ENCODE assay signal across 8 cellular contexts in the genomic region with DNA sequence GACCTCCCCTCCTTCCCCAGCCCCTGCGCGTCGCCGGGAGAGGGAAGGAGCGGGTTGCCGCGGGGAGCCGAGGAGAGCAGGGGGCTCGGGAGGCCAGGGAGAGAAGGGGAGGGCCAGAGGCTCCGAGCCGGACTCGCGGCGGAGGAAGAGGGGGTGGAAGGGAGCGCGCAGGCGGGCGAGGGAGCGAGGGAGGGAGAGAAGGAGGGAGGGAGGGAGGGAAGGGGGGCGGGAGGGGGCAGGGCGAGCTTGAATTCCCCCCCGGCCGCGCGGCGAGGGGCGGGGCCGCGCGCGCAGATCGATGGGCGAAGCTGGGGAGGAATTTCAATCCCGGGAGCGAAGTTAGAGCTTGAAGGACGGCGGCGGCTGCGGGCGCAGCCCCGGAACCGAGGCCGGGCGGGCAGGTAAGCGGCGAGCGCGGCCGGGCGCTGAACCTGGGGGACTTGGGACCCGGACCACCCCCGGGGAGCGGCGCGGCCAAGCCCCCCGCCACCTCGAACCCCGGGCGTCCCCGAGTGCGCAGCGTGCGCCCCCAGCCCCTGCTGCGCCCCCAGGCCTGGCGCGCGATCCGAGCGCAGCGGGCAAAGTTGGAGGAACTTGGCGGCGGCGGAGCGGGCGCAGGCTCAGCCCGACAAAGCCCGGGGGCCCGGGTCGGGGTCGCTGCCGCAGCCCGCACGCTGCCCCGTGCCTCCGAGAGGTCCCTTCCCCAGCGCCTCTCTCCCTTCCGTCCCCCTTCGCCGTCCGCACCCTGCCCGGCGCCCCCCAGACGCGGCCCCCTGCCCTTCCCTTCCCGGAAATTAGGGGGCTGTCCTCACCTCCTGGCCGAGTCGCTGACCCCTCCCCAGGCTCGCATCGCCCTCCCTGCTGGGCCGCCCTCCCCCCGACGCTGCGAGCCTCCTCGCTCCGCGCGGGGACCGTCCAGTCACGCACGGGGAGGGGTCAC. TPM values are rescaled to one million over a fixed set of nuclear protein-coding genes. Genes with fewer than 3 reads are reported as not detected.
A peak's percentile ranks its signal among the peaks of the same experiment; 100 is the strongest.
DNase-seq lines count a peak whose midpoint lies in the region; ATAC-seq, FAIRE-seq and TF ChIP-seq lines count a peak whose summit lies in the region.

A gene (plus strand): TSS at position 324 of the 940 bp plus-strand sequence. CDS start 74,320 bp downstream, outside the sequence.

- H3K4me1 ChIP-seq in A549 (peaks cover 27% of the 10 kb centered on the region), body of pancreas (peaks cover 42% of the 10 kb centered on the region), liver (ENCODE audit: control insufficient read depth in 4 of 4, insufficient read depth in 4 of 4, low read length in 3 of 4) (peaks cover 26 to 63% (median 34%) of the 10 kb centered on the region in 4 donors)

- H3K4me3 ChIP-seq in A549 = peak within 1 kb of the TSS; percentile 55
- peak within 1 kb of the TSS; percentile 67 for H3K4me3 ChIP-seq in H7 (ENCODE audit: insufficient read depth, low read depth, low read length)
- H3K4me3 ChIP-seq in body of pancreas = no peak within 1 kb of the TSS
- H3K4me3 ChIP-seq in liver (ENCODE audit: low read depth in 1 of 3, low read length in 3 of 3) = peak within 1 kb of the TSS in 2 of 3 donors; percentile 64 to 71

- H3K9me3 ChIP-seq in A549 (no peaks in the 10 kb centered on the region), body of pancreas (no peaks in the 10 kb centered on the region), liver (ENCODE audit: control insufficient read depth in 4 of 4, low read length in 3 of 4) (no peaks in the 10 kb centered on the region)

- H3K27ac ChIP-seq in A549 (peak within 1 kb of the TSS; percentile 37 to 51; a peak in 4 of 6 replicates), body of pancreas (no peak within 1 kb of the TSS), liver (ENCODE audit: low read depth in 1 of 2, low read length in 2 of 2) (peak within 1 kb of the TSS; percentile 82 to 85)

- FAIRE-seq in A549 (lab: Jason Lieb, UNC) = no peak

- H3K9ac ChIP-seq in liver (ENCODE audit: low read depth in 1 of 2, low read length in 2 of 2) = peak within 1 kb of the TSS in 1 of 2 donors; percentile 8

- TF ChIP-seq CTCF in A549 (IDR thresholded peaks at IDR 0.05) = no peak
- no peak for TF ChIP-seq CTCF in body of pancreas (IDR thresholded peaks at IDR 0.05)
- TF ChIP-seq CTCF in liver (IDR thresholded peaks at IDR 0.05; ENCODE audit: low read depth, low read length, missing input control) = no peak

- no peak for TF ChIP-seq EP300 in A549 (IDR thresholded peaks at IDR 0.05)

- peaks cover 45% of the 10 kb centered on the region for H3K27me3 ChIP-seq in H7 (ENCODE audit: control insufficient read depth, insufficient read depth, low read length)
- peaks cover 9 to 28% of the 10 kb centered on the region in 2 donors for H3K27me3 ChIP-seq in body of pancreas
- no peaks in the 10 kb centered on the region for H3K27me3 ChIP-seq in liver (ENCODE audit: control insufficient read depth in 4 of 4, insufficient read depth in 4 of 4, low read length in 3 of 4)

- CTCF ChIA-PET in A549 (lab: Yijun Ruan, JAX) = no interaction called here

- no peak for TF ChIP-seq RAD21 in A549 (conservative IDR thresholded peaks at IDR 0.05 in 1 of 2, IDR thresholded peaks at IDR 0.05 in 1 of 2)
- no peak for TF ChIP-seq RAD21 in liver (IDR thresholded peaks at IDR 0.05)

- intact Hi-C loops in body of pancreas (cut with DNase I) = loop anchor here (10.0 kb wide), 1 partner anchor 535 kb away; no protein-coding TSS in a partner anchor

- ATAC-seq in A549 (peak in 1 of 2 experiments; percentile 4; a peak in 2 of 6 replicates), body of pancreas (peak; percentile 28), HG03139 (IDR thresholded peaks at IDR 0.05; ENCODE audit: unreplicated experiment) (no peak), GM21447 (IDR thresholded peaks at IDR 0.05; ENCODE audit: unreplicated experiment) (no peak), HG03520 (IDR thresholded peaks at IDR 0.05; ENCODE audit: unreplicated experiment) (no peak)

- WGBS in A549 (ENCODE audit: missing lambda C conversion rate) = 2% methylated on average over 32 of the region's 110 CpGs
- 0 to 1% methylated on average over 30 to 85 of the region's 110 CpGs for WGBS in body of pancreas, 2 donors
- 1% methylated on average over 109 of the region's 110 CpGs for WGBS in liver

- TF ChIP-seq POLR2A in A549 (IDR thresholded peaks at IDR 0.05; ENCODE audit: low read length) (no peak), body of pancreas (IDR thresholded peaks at IDR 0.05) (peak in 1 of 3 donors; percentile 40)

- H3K36me3 ChIP-seq in H7 (replicated peaks; ENCODE audit: control insufficient read depth, insufficient read depth, low read length) (no peaks in the 10 kb centered on the region), body of pancreas (replicated peaks in 1 of 2; ENCODE audit: insufficient read depth in 1 of 2, low read depth in 2 of 2) (no peaks in the 10 kb centered on the region), liver (ENCODE audit: control insufficient read depth in 4 of 4, insufficient read depth in 3 of 4, low read depth in 1 of 4, low read length in 3 of 4) (no peaks in the 10 kb centered on the region)

- peak within 1 kb of the TSS; percentile 100 for H3K4me2 ChIP-seq in A549

- DNase-seq in A549 (ENCODE audit: low read depth in 1 of 2, low spot score in 1 of 2) (peak in 1 of 2 experiments; percentile 51), H7 (peak; percentile 96), body of pancreas (peak in 3 of 4 donors; percentile 27 to 58 (median 43)), kidney tubule cell (ENCODE audit: low spot score) (no peak)

- POLR2A ChIA-PET in A549 (lab: Yijun Ruan, JAX) = no interaction called here

TF ChIP-seq in A549, 52 proteins besides CTCF, POLR2A, EP300 and RAD21:
- TF ChIP-seq EHF (CRISPR knock-in tag; IDR thresholded peaks at IDR 0.05) = no peak
- no peak for TF ChIP-seq NPAS2 (CRISPR knock-in tag; IDR thresholded peaks at IDR 0.05; ENCODE audit: borderline replicate concordance)
- TF ChIP-seq, protein P1, sequence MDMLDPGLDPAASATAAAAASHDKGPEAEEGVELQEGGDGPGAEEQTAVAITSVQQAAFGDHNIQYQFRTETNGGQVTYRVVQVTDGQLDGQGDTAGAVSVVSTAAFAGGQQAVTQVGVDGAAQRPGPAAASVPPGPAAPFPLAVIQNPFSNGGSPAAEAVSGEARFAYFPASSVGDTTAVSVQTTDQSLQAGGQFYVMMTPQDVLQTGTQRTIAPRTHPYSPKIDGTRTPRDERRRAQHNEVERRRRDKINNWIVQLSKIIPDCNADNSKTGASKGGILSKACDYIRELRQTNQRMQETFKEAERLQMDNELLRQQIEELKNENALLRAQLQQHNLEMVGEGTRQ (IDR thresholded peaks at IDR 0.05) = no peak
- TF ChIP-seq RNF2 (IDR thresholded peaks at IDR 0.05; ENCODE audit: borderline replicate concordance, low read depth) = no peak
- no peak for TF ChIP-seq FOSL2 (IDR thresholded peaks at IDR 0.05)
- no peak for TF ChIP-seq FOSL2 (CRISPR knock-in tag; IDR thresholded peaks at IDR 0.05)
- TF ChIP-seq KDM5A (IDR thresholded peaks at IDR 0.05) = no peak
- TF ChIP-seq HDAC2 (IDR thresholded peaks at IDR 0.05) = no peak
- TF ChIP-seq CHD4 (IDR thresholded peaks at IDR 0.05; ENCODE audit: borderline replicate concordance) = no peak

TF ChIP-seq in liver, 16 proteins besides CTCF, POLR2A, EP300 and RAD21:
- TF ChIP-seq FOXA2 (IDR thresholded peaks at IDR 0.05) (no peak), SP1 (IDR thresholded peaks at IDR 0.05) (no peak), FOXA1 (IDR thresholded peaks at IDR 0.05) (no peak), TAF1 (conservative IDR thresholded peaks at IDR 0.05) (no peak), GABPA (IDR thresholded peaks at IDR 0.05 in 1 of 2, conservative IDR thresholded peaks at IDR 0.05 in 1 of 2) (no peak), HNF4A (conservative IDR thresholded peaks at IDR 0.05) (no peak), JUND (IDR thresholded peaks at IDR 0.05) (no peak), YY1 (IDR thresholded peaks at IDR 0.05) (no peak)
- TF ChIP-seq, protein P2, sequence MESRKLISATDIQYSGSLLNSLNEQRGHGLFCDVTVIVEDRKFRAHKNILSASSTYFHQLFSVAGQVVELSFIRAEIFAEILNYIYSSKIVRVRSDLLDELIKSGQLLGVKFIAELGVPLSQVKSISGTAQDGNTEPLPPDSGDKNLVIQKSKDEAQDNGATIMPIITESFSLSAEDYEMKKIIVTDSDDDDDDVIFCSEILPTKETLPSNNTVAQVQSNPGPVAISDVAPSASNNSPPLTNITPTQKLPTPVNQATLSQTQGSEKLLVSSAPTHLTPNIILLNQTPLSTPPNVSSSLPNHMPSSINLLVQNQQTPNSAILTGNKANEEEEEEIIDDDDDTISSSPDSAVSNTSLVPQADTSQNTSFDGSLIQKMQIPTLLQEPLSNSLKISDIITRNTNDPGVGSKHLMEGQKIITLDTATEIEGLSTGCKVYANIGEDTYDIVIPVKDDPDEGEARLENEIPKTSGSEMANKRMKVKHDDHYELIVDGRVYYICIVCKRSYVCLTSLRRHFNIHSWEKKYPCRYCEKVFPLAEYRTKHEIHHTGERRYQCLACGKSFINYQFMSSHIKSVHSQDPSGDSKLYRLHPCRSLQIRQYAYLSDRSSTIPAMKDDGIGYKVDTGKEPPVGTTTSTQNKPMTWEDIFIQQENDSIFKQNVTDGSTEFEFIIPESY (IDR thresholded peaks at IDR 0.05) = no peak
- TF ChIP-seq, protein P3, sequence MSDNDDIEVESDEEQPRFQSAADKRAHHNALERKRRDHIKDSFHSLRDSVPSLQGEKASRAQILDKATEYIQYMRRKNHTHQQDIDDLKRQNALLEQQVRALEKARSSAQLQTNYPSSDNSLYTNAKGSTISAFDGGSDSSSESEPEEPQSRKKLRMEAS (IDR thresholded peaks at IDR 0.05) = no peak

RNA-seq across cellular contexts. Expression of the gene that starts here (rescaled TPM):
- 0.09 and 0.10 TPM in 2 replicates for polyA plus RNA-seq in A549 (2011; rRNA removed)
- 0.12 and 0.29 TPM in 2 replicates for polyA plus RNA-seq in A549 (2012; cell fraction: cytosol; rRNA removed)
- 0.11 and 0.22 TPM in 2 replicates for polyA plus RNA-seq in A549 (2012; cell fraction: nucleus; rRNA removed)
- 0.08 to 0.10 TPM (median 0.09 TPM) in 3 replicates for polyA plus RNA-seq in A549 (2017; fragmentation: RNase III; extraction: RNeasy Plus Mini Kit Qiagen cat#74134 plus additional on column Dnase treatment)
- polyA minus RNA-seq in A549 (2011; rRNA and poly(A)+ RNA removed) = 0.08 and 0.15 TPM in 2 replicates
- 16.0 and 19.9 TPM in 2 replicates for total RNA-seq in H7 (2014; rRNA removed; shearing (Covaris generic))
- total RNA-seq in body of pancreas = 1 to 10 TPM in 1 of 2 donors, under 1 TPM in 1; 0.33 to 1.3 TPM
- total RNA-seq in liver = 1 to 10 TPM; 3.3 to 3.4 TPM
- polyA plus RNA-seq in liver = 1 to 10 TPM in 1 of 2 donors, under 1 TPM in 1; 0.43 to 3.5 TPM

Comparison
In these comparisons a context has a peak if more than half of its experiments do, and no peak if none do; other contexts are left out.
1. H3K27ac ChIP-seq: peak in A549 (2 of 2) and liver (2 of 2); none in body of pancreas (0 of 4).
2. H3K4me3 ChIP-seq: peak in A549 (single experiment), H7 (single experiment) and liver (2 of 3); none in body of pancreas (0 of 2).